ENCODE assay signal across 8 cellular contexts in the genomic region with DNA sequence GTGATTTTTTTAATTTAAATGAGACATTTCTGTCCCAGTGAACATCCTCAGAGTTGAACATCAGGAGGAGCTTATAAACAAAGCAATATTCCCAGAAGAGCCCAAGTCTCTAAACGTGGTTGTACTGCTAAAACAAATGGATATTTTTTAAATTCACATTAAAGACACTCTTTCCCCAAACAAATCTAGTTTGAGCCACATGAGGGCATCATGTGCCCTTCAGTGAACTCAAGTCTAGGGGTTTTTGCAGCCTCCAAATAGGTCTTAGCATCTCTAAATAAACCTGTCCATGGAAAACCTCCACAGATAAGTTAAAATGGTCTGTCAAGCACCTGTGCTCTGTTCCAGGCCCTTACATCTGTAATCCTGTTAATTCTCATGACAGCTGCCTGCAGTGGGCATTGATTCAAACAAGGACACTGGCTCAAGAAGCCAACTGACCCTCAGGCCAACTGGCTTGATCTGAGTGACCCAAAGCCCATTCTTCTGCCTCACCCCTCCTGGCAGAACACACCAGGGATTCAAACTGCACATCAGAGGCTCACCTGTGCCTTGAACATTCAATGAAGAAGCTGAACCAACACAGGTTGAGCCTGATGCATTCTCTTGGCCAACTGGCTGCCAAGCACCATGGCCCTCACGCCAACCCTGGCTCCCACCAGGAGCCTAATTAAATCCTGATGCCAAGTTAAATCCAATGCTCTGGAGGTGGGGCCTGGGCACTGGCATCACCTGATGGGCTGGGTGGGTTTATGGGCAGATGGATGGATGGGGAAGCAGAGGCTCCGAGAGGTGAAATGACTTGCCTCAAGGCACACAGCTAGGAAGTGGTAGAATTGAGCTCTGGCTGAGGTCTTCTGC. TPM values are rescaled to one million over a fixed set of nuclear protein-coding genes. Genes with fewer than 3 reads are reported as not detected.
DNase-seq lines count a peak whose midpoint lies in the region; ATAC-seq and TF ChIP-seq lines count a peak whose summit lies in the region.

No MANE protein-coding gene starts in this region.

- intact Hi-C loops in cardiac septum (cut with DNase I) (loop anchor here (2.0 kb wide), 1 partner anchor 48 kb away; no protein-coding TSS in a partner anchor), right cardiac atrium (cut with DNase I) (loop anchor here in 2 of 4 donors (5.0 to 10.0 kb wide), 2 partner anchors 46 to 374 kb away; no protein-coding TSS in a partner anchor), upper lobe of right lung (cut with DNase I) (no loop called here)

- WGBS in right cardiac atrium = 64% methylated on average over 3 of the region's 3 CpGs

- TF ChIP-seq CTCF in RWPE2 (IDR thresholded peaks at IDR 0.05; ENCODE audit: poor library complexity, severe bottlenecking) (peak; percentile 58), fibroblast of pulmonary artery (IDR thresholded peaks at IDR 0.05; ENCODE audit: low read length, missing control alignments) (peak; percentile 45), upper lobe of right lung (IDR thresholded peaks at IDR 0.05) (peak; percentile 32)

- H3K27ac ChIP-seq in right cardiac atrium (ENCODE audit: low read length) (no peak overlapping the region), RWPE2 (ENCODE audit: poor library complexity, severe bottlenecking) (no peak overlapping the region), upper lobe of right lung (no peak overlapping the region)

- H3K9me3 ChIP-seq in right cardiac atrium (ENCODE audit: control insufficient read depth, low read length) (no peaks in the 10 kb centered on the region), RWPE2 (ENCODE audit: severe bottlenecking) (no peaks in the 10 kb centered on the region), upper lobe of right lung (no peaks in the 10 kb centered on the region)

- no peak for ATAC-seq in right cardiac atrium
- ATAC-seq in RWPE2 (ENCODE audit: low read depth) = 0 out of 3 replicates have a peak, but pooled peaks have one; percentile 28
- no peak for ATAC-seq in upper lobe of right lung
- no peak for ATAC-seq in GM18511 (IDR thresholded peaks at IDR 0.05; ENCODE audit: unreplicated experiment)
- no peak for ATAC-seq in GM19467 (IDR thresholded peaks at IDR 0.05; ENCODE audit: unreplicated experiment)

- peaks cover 3% of the 10 kb centered on the region for H3K4me1 ChIP-seq in right cardiac atrium (ENCODE audit: control insufficient read depth, insufficient read depth, low read length)
- no peaks in the 10 kb centered on the region for H3K4me1 ChIP-seq in RWPE2 (ENCODE audit: insufficient read depth, poor library complexity, severe bottlenecking)
- H3K4me1 ChIP-seq in upper lobe of right lung = peaks cover 23% of the 10 kb centered on the region

- DNase-seq in cardiac septum (ENCODE audit: low spot score) (peak; percentile 55), right cardiac atrium (no peak), RWPE2 (ENCODE audit: low spot score) (no peak), fibroblast of pulmonary artery (ENCODE audit: low read depth) (peak; percentile 73), upper lobe of right lung (no peak)
- DNase-seq in activated CD4-positive, alpha-beta T cell treated with anti-CD3 and anti-CD28 coated beads, Interleukin-2, amount 50 U/mL, for 4 hours = no peak

- H3K4me3 ChIP-seq in right cardiac atrium (ENCODE audit: low read length) (no peak overlapping the region), RWPE2 (ENCODE audit: severe bottlenecking) (no peak overlapping the region), fibroblast of pulmonary artery (replicated peaks; ENCODE audit: low read depth, low read length) (no peak overlapping the region), upper lobe of right lung (no peak overlapping the region)

- H3K36me3 ChIP-seq in RWPE2 (ENCODE audit: low read depth) (peaks cover 35% of the 10 kb centered on the region), upper lobe of right lung (peaks cover 43% of the 10 kb centered on the region)

- H3K27me3 ChIP-seq in right cardiac atrium (ENCODE audit: control insufficient read depth, insufficient read depth) = no peaks in the 10 kb centered on the region
- no peaks in the 10 kb centered on the region for H3K27me3 ChIP-seq in RWPE2 (ENCODE audit: insufficient read depth, poor library complexity, severe bottlenecking)
- no peaks in the 10 kb centered on the region for H3K27me3 ChIP-seq in upper lobe of right lung

RNA-seq across cellular contexts. Expression of gene ISCU, which starts 8.6 kb away (rescaled TPM):
- total RNA-seq in cardiac septum (432 TPM), right cardiac atrium (100 to 1,000 TPM; 276 to 363 (median 303) TPM), upper lobe of right lung (138 TPM)
- 457 TPM for polyA plus RNA-seq in right cardiac atrium

RNA-seq across cellular contexts. Expression of gene SART3, which starts 10.0 kb away (rescaled TPM):
- total RNA-seq in cardiac septum (29.2 TPM), right cardiac atrium (10 to 100 TPM; 21.1 to 27.7 (median 25.6) TPM), upper lobe of right lung (44.8 TPM)
- 14.2 TPM for polyA plus RNA-seq in right cardiac atrium

RNA-seq across cellular contexts. Expression of gene TMEM119, which starts 26.9 kb away (rescaled TPM):
- 3.4 TPM for total RNA-seq in cardiac septum
- total RNA-seq in right cardiac atrium = 1 to 10 TPM; 1.8 to 3.5 (median 2.6) TPM
- polyA plus RNA-seq in right cardiac atrium = 3.2 TPM
- total RNA-seq in upper lobe of right lung = 43.8 TPM

RNA-seq across cellular contexts. Expression of gene FICD, which starts 55.9 kb away (rescaled TPM):
- total RNA-seq in cardiac septum (3.8 TPM), right cardiac atrium (1 to 10 TPM; 2.8 to 7.1 (median 3.2) TPM), upper lobe of right lung (10.3 TPM)
- polyA plus RNA-seq in right cardiac atrium = 1.8 TPM

Comparison
In these comparisons a context has a peak if more than half of its experiments do, and no peak if none do; other contexts are left out.
1. DNase-seq: peak in cardiac septum (single experiment) and fibroblast of pulmonary artery (single experiment); none in right cardiac atrium (0 of 3), RWPE2 (single experiment), upper lobe of right lung (single experiment) and activated CD4-positive, alpha-beta T cell treated with anti-CD3 and anti-CD28 coated beads, Interleukin-2, amount 50 U/mL, for 4 hours (0 of 2).
2. Peak in every context shown above with its lines, with median percentiles within 50 percentile points of each other: CTCF ChIP-seq.